In genomic region chr10:68074775-68075549, GRCh38 we compare ENCODE assay signal across 1 cellular context.
TF ChIP-seq lines count a peak whose summit lies in the region.

A gene with protein sequence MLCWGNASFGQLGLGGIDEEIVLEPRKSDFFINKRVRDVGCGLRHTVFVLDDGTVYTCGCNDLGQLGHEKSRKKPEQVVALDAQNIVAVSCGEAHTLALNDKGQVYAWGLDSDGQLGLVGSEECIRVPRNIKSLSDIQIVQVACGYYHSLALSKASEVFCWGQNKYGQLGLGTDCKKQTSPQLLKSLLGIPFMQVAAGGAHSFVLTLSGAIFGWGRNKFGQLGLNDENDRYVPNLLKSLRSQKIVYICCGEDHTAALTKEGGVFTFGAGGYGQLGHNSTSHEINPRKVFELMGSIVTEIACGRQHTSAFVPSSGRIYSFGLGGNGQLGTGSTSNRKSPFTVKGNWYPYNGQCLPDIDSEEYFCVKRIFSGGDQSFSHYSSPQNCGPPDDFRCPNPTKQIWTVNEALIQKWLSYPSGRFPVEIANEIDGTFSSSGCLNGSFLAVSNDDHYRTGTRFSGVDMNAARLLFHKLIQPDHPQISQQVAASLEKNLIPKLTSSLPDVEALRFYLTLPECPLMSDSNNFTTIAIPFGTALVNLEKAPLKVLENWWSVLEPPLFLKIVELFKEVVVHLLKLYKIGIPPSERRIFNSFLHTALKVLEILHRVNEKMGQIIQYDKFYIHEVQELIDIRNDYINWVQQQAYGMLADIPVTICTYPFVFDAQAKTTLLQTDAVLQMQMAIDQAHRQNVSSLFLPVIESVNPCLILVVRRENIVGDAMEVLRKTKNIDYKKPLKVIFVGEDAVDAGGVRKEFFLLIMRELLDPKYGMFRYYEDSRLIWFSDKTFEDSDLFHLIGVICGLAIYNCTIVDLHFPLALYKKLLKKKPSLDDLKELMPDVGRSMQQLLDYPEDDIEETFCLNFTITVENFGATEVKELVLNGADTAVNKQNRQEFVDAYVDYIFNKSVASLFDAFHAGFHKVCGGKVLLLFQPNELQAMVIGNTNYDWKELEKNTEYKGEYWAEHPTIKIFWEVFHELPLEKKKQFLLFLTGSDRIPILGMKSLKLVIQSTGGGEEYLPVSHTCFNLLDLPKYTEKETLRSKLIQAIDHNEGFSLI (minus strand): TSS chr10:68075283. CDS start chr10:68073108, 2,175 bp downstream.

TF ChIP-seq in HepG2, 621 proteins besides CTCF, POLR2A, EP300 and RAD21 (continued from another document and continues in another):
- TF ChIP-seq ZNF292 (CRISPR knock-in tag; IDR thresholded peaks at IDR 0.05; ENCODE audit: borderline replicate concordance, low read depth) = peak; percentile 57; the same call in 1 of the 2 replicates
- TF ChIP-seq ZFP62 (CRISPR knock-in tag; IDR thresholded peaks at IDR 0.05) = no peak
- TF ChIP-seq ZSCAN5A (CRISPR knock-in tag; IDR thresholded peaks at IDR 0.05; ENCODE audit: borderline replicate concordance) = no peak
- peak; percentile 91; the same call in 1 of the 2 replicates for TF ChIP-seq ZNF430 (CRISPR knock-in tag; IDR thresholded peaks at IDR 0.05)
- no peak for TF ChIP-seq MTF2 (CRISPR knock-in tag; IDR thresholded peaks at IDR 0.05; ENCODE audit: borderline replicate concordance)
- TF ChIP-seq ELF1 (CRISPR knock-in tag; IDR thresholded peaks at IDR 0.05) = peak; percentile 50; the same call in 1 of the 2 replicates
- no peak for TF ChIP-seq ZNF549 (CRISPR knock-in tag; IDR thresholded peaks at IDR 0.05)
- TF ChIP-seq ZNF782 (CRISPR knock-in tag; IDR thresholded peaks at IDR 0.05; ENCODE audit: borderline replicate concordance) = peak; percentile 64; the same call in 1 of the 2 replicates
- TF ChIP-seq GABPB1 (CRISPR knock-in tag; IDR thresholded peaks at IDR 0.05) = peak; percentile 87
- TF ChIP-seq KDM3A (CRISPR knock-in tag; IDR thresholded peaks at IDR 0.05; ENCODE audit: low read depth) = 0 out of 2 replicates have a peak, but pooled peaks have one; percentile 68
- 0 out of 2 replicates have a peak, but pooled peaks have one; percentile 60 for TF ChIP-seq ZNF329 (CRISPR knock-in tag; IDR thresholded peaks at IDR 0.05; ENCODE audit: low read depth)
- TF ChIP-seq, protein P1, sequence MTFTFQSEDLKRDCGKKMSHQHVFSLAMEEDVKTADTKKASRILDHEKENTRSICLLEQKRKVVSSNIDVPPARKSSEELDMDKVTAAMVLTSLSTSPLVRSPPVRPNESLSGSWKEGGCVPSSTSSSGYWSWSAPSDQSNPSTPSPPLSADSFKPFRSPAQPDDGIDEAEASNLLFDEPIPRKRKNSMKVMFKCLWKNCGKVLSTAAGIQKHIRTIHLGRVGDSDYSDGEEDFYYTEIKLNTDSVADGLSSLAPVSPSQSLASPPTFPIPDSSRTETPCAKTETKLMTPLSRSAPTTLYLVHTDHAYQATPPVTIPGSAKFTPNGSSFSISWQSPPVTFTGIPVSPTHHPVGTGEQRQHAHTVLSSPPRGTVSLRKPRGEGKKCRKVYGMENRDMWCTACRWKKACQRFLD (CRISPR knock-in tag; IDR thresholded peaks at IDR 0.05; ENCODE audit: borderline replicate concordance) = peak; percentile 65; the same call in 1 of the 2 replicates
- TF ChIP-seq REL (CRISPR knock-in tag; conservative IDR thresholded peaks at IDR 0.05) = 0 out of 2 replicates have a peak, but pooled peaks have one; percentile 27
- peak; percentile 47; the same call in 1 of the 2 replicates for TF ChIP-seq ZNF598 (CRISPR knock-in tag; IDR thresholded peaks at IDR 0.05; ENCODE audit: borderline replicate concordance)
- peak; percentile 27; the same call in 1 of the 2 replicates for TF ChIP-seq ZNF784 (CRISPR knock-in tag; IDR thresholded peaks at IDR 0.05; ENCODE audit: borderline replicate concordance)
- TF ChIP-seq MED8 (CRISPR knock-in tag; IDR thresholded peaks at IDR 0.05; ENCODE audit: insufficient replicate concordance) = peak; percentile 33
- peak; percentile 43; the same call in 1 of the 2 replicates for TF ChIP-seq ZNF788 (CRISPR knock-in tag; IDR thresholded peaks at IDR 0.05; ENCODE audit: borderline replicate concordance)
- peak; percentile 92 for TF ChIP-seq PHF8 (CRISPR knock-in tag; IDR thresholded peaks at IDR 0.05)
- no peak for TF ChIP-seq KAT2B (IDR thresholded peaks at IDR 0.05; ENCODE audit: borderline replicate concordance, low read depth, low read length)
- TF ChIP-seq FOSL2 (CRISPR knock-in tag; IDR thresholded peaks at IDR 0.05) = 0 out of 2 replicates have a peak, but pooled peaks have one; percentile 2
- peak; percentile 37; the same call in 1 of the 2 replicates for TF ChIP-seq PAXIP1 (CRISPR knock-in tag; conservative IDR thresholded peaks at IDR 0.05)
- TF ChIP-seq SMARCC2 (IDR thresholded peaks at IDR 0.05) = no peak
- TF ChIP-seq, protein P2, sequence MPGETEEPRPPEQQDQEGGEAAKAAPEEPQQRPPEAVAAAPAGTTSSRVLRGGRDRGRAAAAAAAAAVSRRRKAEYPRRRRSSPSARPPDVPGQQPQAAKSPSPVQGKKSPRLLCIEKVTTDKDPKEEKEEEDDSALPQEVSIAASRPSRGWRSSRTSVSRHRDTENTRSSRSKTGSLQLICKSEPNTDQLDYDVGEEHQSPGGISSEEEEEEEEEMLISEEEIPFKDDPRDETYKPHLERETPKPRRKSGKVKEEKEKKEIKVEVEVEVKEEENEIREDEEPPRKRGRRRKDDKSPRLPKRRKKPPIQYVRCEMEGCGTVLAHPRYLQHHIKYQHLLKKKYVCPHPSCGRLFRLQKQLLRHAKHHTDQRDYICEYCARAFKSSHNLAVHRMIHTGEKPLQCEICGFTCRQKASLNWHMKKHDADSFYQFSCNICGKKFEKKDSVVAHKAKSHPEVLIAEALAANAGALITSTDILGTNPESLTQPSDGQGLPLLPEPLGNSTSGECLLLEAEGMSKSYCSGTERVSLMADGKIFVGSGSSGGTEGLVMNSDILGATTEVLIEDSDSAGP (CRISPR knock-in tag; IDR thresholded peaks at IDR 0.05; ENCODE audit: borderline replicate concordance) = peak; percentile 86; the same call in 1 of the 2 replicates
- TF ChIP-seq ZC3H13 (CRISPR knock-in tag; IDR thresholded peaks at IDR 0.05) = peak; percentile 60
- no peak for TF ChIP-seq HMG20B (CRISPR knock-in tag; conservative IDR thresholded peaks at IDR 0.05)
- TF ChIP-seq ZNF138 (CRISPR knock-in tag; IDR thresholded peaks at IDR 0.05; ENCODE audit: low read depth) = no peak
- peak; percentile 36 for TF ChIP-seq SKI (IDR thresholded peaks at IDR 0.05; ENCODE audit: partially characterized antibody)
- TF ChIP-seq GATAD2A (CRISPR knock-in tag; IDR thresholded peaks at IDR 0.05) = peak; percentile 39
- TF ChIP-seq SMARCE1 (IDR thresholded peaks at IDR 0.05; ENCODE audit: borderline replicate concordance) = no peak
- peak; percentile 82 for TF ChIP-seq ZBTB7A (CRISPR knock-in tag; IDR thresholded peaks at IDR 0.05)
- TF ChIP-seq GTF2F1 (IDR thresholded peaks at IDR 0.05; ENCODE audit: low read length) = 0 out of 2 replicates have a peak, but pooled peaks have one; percentile 32
- TF ChIP-seq ZSCAN29 (CRISPR knock-in tag; conservative IDR thresholded peaks at IDR 0.05) = peak; percentile 61; the same call in 1 of the 2 replicates
- TF ChIP-seq ZNF589 (CRISPR knock-in tag; conservative IDR thresholded peaks at IDR 0.05) = peak; percentile 68; the same call in 1 of the 2 replicates
- peak; percentile 87 for TF ChIP-seq HIVEP1 (CRISPR knock-in tag; IDR thresholded peaks at IDR 0.05)
- no peak for TF ChIP-seq ZIK1 (CRISPR knock-in tag; IDR thresholded peaks at IDR 0.05; ENCODE audit: borderline replicate concordance, low read depth)
- no peak for TF ChIP-seq ZNF282 (IDR thresholded peaks at IDR 0.05; ENCODE audit: partially characterized antibody)
- peak; percentile 76; the same call in 1 of the 2 replicates for TF ChIP-seq KDM2A (CRISPR knock-in tag; IDR thresholded peaks at IDR 0.05; ENCODE audit: borderline replicate concordance, low read depth)
- peak; percentile 67; the same call in 1 of the 2 replicates for TF ChIP-seq MYC (CRISPR knock-in tag; IDR thresholded peaks at IDR 0.05; ENCODE audit: borderline replicate concordance)
- peak; percentile 62; the same call in 1 of the 2 replicates for TF ChIP-seq ARHGAP35 (CRISPR knock-in tag; IDR thresholded peaks at IDR 0.05; ENCODE audit: borderline replicate concordance)
- TF ChIP-seq, protein P3, sequence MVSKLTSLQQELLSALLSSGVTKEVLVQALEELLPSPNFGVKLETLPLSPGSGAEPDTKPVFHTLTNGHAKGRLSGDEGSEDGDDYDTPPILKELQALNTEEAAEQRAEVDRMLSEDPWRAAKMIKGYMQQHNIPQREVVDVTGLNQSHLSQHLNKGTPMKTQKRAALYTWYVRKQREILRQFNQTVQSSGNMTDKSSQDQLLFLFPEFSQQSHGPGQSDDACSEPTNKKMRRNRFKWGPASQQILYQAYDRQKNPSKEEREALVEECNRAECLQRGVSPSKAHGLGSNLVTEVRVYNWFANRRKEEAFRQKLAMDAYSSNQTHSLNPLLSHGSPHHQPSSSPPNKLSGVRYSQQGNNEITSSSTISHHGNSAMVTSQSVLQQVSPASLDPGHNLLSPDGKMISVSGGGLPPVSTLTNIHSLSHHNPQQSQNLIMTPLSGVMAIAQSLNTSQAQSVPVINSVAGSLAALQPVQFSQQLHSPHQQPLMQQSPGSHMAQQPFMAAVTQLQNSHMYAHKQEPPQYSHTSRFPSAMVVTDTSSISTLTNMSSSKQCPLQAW (CRISPR knock-in tag; IDR thresholded peaks at IDR 0.05) = no peak
- TF ChIP-seq ZNF580 (CRISPR knock-in tag; IDR thresholded peaks at IDR 0.05; ENCODE audit: borderline replicate concordance, low read depth) = no peak; the same call in 1 of the 2 replicates
- TF ChIP-seq ATM (IDR thresholded peaks at IDR 0.05; ENCODE audit: borderline replicate concordance) = no peak
- TF ChIP-seq, protein P4, sequence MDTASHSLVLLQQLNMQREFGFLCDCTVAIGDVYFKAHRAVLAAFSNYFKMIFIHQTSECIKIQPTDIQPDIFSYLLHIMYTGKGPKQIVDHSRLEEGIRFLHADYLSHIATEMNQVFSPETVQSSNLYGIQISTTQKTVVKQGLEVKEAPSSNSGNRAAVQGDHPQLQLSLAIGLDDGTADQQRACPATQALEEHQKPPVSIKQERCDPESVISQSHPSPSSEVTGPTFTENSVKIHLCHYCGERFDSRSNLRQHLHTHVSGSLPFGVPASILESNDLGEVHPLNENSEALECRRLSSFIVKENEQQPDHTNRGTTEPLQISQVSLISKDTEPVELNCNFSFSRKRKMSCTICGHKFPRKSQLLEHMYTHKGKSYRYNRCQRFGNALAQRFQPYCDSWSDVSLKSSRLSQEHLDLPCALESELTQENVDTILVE (CRISPR knock-in tag; IDR thresholded peaks at IDR 0.05) = peak; percentile 75
- TF ChIP-seq SPEN (CRISPR knock-in tag; IDR thresholded peaks at IDR 0.05; ENCODE audit: low read depth) = peak; percentile 68; the same call in 1 of the 2 replicates
- peak; percentile 74; the same call in 1 of the 2 replicates for TF ChIP-seq ZNF792 (CRISPR knock-in tag; IDR thresholded peaks at IDR 0.05)
- peak; percentile 33; the same call in 1 of the 2 replicates for TF ChIP-seq SKIL (CRISPR knock-in tag; IDR thresholded peaks at IDR 0.05; ENCODE audit: borderline replicate concordance)
